ENCODE assay signal across 19 cellular contexts in genomic region chr19:3413796-3414327, GRCh38. TPM values are rescaled to one million over a fixed set of nuclear protein-coding genes. Genes with fewer than 3 reads are reported as not detected.
DNase-seq lines count a peak whose midpoint lies in the region; ATAC-seq and TF ChIP-seq lines count a peak whose summit lies in the region.
"Had no signal": no experiment of that assay in that cellular context is flagged by ENCODE, and none has a peak within 500 bp of the region (broad histone marks: within the 10 kb centered on the region; RNA-seq: fewer than 3 reads in every experiment).

No MANE protein-coding gene starts in this region.

- no peak overlapping the region for H3K4me3 Mint-ChIP-seq in activated naive CD4-positive, alpha-beta T cell treated with anti-CD3 and anti-CD28 coated beads, Interleukin-2, amount 10 ng/mL, durations not matched to agents 7 days and 5 days
- H3K4me3 Mint-ChIP-seq: activated naive CD8-positive, alpha-beta T cell treated with anti-CD3 and anti-CD28 coated beads, Interleukin-2, amount 50 U/mL, for 24 hours; CD8-positive, alpha-beta T cell; immature natural killer cell; stimulated activated naive CD8-positive, alpha-beta T cell treated with anti-CD3 and anti-CD28 coated beads, Interleukin-15, Interleukin-2, amounts not matched to agents 100 ng/mL and 50 ng/mL, for 24 hours had no signal

- H3K4me1 ChIP-seq in esophagus squamous epithelium: peaks cover 9 to 63% (median 10%) of the 10 kb centered on the region in 3 donors
- H3K4me1 ChIP-seq in stomach: peaks cover 15 to 71% (median 37%) of the 10 kb centered on the region in 4 donors
- H3K4me1 ChIP-seq: SJCRH30 had no signal

- CTCF ChIA-PET in activated naive CD4-positive, alpha-beta T cell treated with anti-CD3 and anti-CD28 coated beads, Interleukin-2, amount 10 ng/mL, durations not matched to agents 7 days and 5 days (lab: Charles Lee): interaction anchor here (0.7 kb wide), 1 partner anchor 15 kb away, joined by 3 read pairs; no protein-coding TSS in a partner anchor

- DNase-seq in DMS53 (lab: John Stamatoyannopoulos, UW) (peak; percentile 62), NCI-H1694 treated with DMSO at 0.1 percent for 48 hours (lab: John Stamatoyannopoulos, UW) (peak; percentile 33), esophagus squamous epithelium (lab: John Stamatoyannopoulos, UW) (no peak), stomach (no peak), GM19238 (ENCODE audit: insufficient read length, low spot score) (no peak), MG63 (no peak)
- DNase-seq in activated naive CD4-positive, alpha-beta T cell treated with anti-CD3 and anti-CD28 coated beads, Interleukin-2, amount 10 ng/mL, durations not matched to agents 7 days and 5 days: no peak
- DNase-seq: activated CD4-positive, alpha-beta T cell treated with anti-CD3 and anti-CD28 coated beads, Interleukin-2, amount 50 U/mL, for 48 hours; activated naive CD8-positive, alpha-beta T cell treated with anti-CD3 and anti-CD28 coated beads, Interleukin-2, amount 50 U/mL, for 24 hours; activated T-cell treated with anti-CD3 and anti-CD28 coated beads, Interleukin-2, amount 50 U/mL, for 48 hours; CD8-positive, alpha-beta T cell; cerebellar nuclear complex; GF-D8; immature natural killer cell; NCI-H2107; occipital lobe; SJCRH30 had no signal

- H3K27ac ChIP-seq in esophagus squamous epithelium: peak overlapping the region in 3 of 4 donors; percentile 36 to 99 (median 95)
- peak overlapping the region; percentile 21 to 100 (median 64) for H3K27ac ChIP-seq in stomach
- H3K27ac ChIP-seq: SJCRH30 had no signal

- H3K4me3 ChIP-seq in esophagus squamous epithelium (no peak overlapping the region), stomach (no peak overlapping the region), MG63 (no peak overlapping the region)
- H3K4me3 ChIP-seq: SJCRH30 had no signal

- no peak for TF ChIP-seq POLR2A in esophagus squamous epithelium (IDR thresholded peaks at IDR 0.05)
- TF ChIP-seq POLR2A in stomach (IDR thresholded peaks at IDR 0.05): no peak

- no peak for TF ChIP-seq EP300 in stomach (IDR thresholded peaks at IDR 0.05)

- H3K36me3 ChIP-seq in esophagus squamous epithelium: peaks cover 0 to 59% (median 0%) of the 10 kb centered on the region in 3 donors
- peaks cover 0 to 54% (median 38%) of the 10 kb centered on the region in 4 donors for H3K36me3 ChIP-seq in stomach
- H3K36me3 ChIP-seq in MG63: peaks cover 9% of the 10 kb centered on the region
- H3K36me3 ChIP-seq: SJCRH30 had no signal

- TF ChIP-seq CTCF in esophagus squamous epithelium (IDR thresholded peaks at IDR 0.05) (no peak), stomach (IDR thresholded peaks at IDR 0.05) (no peak)

- no peaks in the 10 kb centered on the region for H3K27me3 Mint-ChIP-seq in activated naive CD4-positive, alpha-beta T cell treated with anti-CD3 and anti-CD28 coated beads, Interleukin-2, amount 10 ng/mL, durations not matched to agents 7 days and 5 days
- H3K27me3 Mint-ChIP-seq: activated naive CD8-positive, alpha-beta T cell treated with anti-CD3 and anti-CD28 coated beads, Interleukin-2, amount 50 U/mL, for 24 hours; stimulated activated naive CD8-positive, alpha-beta T cell treated with anti-CD3 and anti-CD28 coated beads, Interleukin-15, Interleukin-2, amounts not matched to agents 100 ng/mL and 50 ng/mL, for 24 hours had no signal

- H3K27ac Mint-ChIP-seq in activated naive CD4-positive, alpha-beta T cell treated with anti-CD3 and anti-CD28 coated beads, Interleukin-2, amount 10 ng/mL, durations not matched to agents 7 days and 5 days: no peak overlapping the region
- H3K27ac Mint-ChIP-seq: activated naive CD8-positive, alpha-beta T cell treated with anti-CD3 and anti-CD28 coated beads, Interleukin-2, amount 50 U/mL, for 24 hours; CD8-positive, alpha-beta T cell; immature natural killer cell; stimulated activated naive CD8-positive, alpha-beta T cell treated with anti-CD3 and anti-CD28 coated beads, Interleukin-15, Interleukin-2, amounts not matched to agents 100 ng/mL and 50 ng/mL, for 24 hours had no signal

- H3K4me1 Mint-ChIP-seq in activated naive CD4-positive, alpha-beta T cell treated with anti-CD3 and anti-CD28 coated beads, Interleukin-2, amount 10 ng/mL, durations not matched to agents 7 days and 5 days: no peaks in the 10 kb centered on the region
- H3K4me1 Mint-ChIP-seq: activated naive CD8-positive, alpha-beta T cell treated with anti-CD3 and anti-CD28 coated beads, Interleukin-2, amount 50 U/mL, for 24 hours; immature natural killer cell had no signal

- no peak for ATAC-seq in GM21576 (IDR thresholded peaks at IDR 0.05; ENCODE audit: unreplicated experiment)
- ATAC-seq: activated naive CD8-positive, alpha-beta T cell treated with anti-CD3 and anti-CD28 coated beads, Interleukin-2, amount 50 U/mL, for 24 hours; CD8-positive, alpha-beta T cell had no signal

- H3K9me3 Mint-ChIP-seq in activated naive CD4-positive, alpha-beta T cell treated with anti-CD3 and anti-CD28 coated beads, Interleukin-2, amount 10 ng/mL, durations not matched to agents 7 days and 5 days: no peaks in the 10 kb centered on the region
- H3K9me3 Mint-ChIP-seq: activated naive CD8-positive, alpha-beta T cell treated with anti-CD3 and anti-CD28 coated beads, Interleukin-2, amount 50 U/mL, for 24 hours; CD8-positive, alpha-beta T cell; immature natural killer cell; stimulated activated naive CD8-positive, alpha-beta T cell treated with anti-CD3 and anti-CD28 coated beads, Interleukin-15, Interleukin-2, amounts not matched to agents 100 ng/mL and 50 ng/mL, for 24 hours had no signal

- H3K27me3 ChIP-seq in esophagus squamous epithelium (no peaks in the 10 kb centered on the region), stomach (no peaks in the 10 kb centered on the region), MG63 (no peaks in the 10 kb centered on the region)
- H3K27me3 ChIP-seq: SJCRH30 had no signal

- no peaks in the 10 kb centered on the region for H3K9me3 ChIP-seq in esophagus squamous epithelium
- no peaks in the 10 kb centered on the region for H3K9me3 ChIP-seq in stomach
- no peaks in the 10 kb centered on the region for H3K9me3 ChIP-seq in MG63
- H3K9me3 ChIP-seq: SJCRH30 had no signal

- no peaks in the 10 kb centered on the region for H3K36me3 Mint-ChIP-seq in activated naive CD4-positive, alpha-beta T cell treated with anti-CD3 and anti-CD28 coated beads, Interleukin-2, amount 10 ng/mL, durations not matched to agents 7 days and 5 days

- 43 to 72% methylated on average over 7 to 9 of the region's 13 CpGs for WGBS in esophagus squamous epithelium, 2 donors
- 58 to 68% (median 65%) methylated on average over 13 of the region's 13 CpGs for WGBS in stomach, 5 donors

- intact Hi-C loops in esophagus squamous epithelium (cut with DNase I): no loop called here
- intact Hi-C loops in stomach (cut with DNase I; ENCODE audit: low total_unique reads): loop anchor here (10.0 kb wide), 1 partner anchor 49 kb away; the partner anchor contains the start of gene NFIC

RNA-seq across cellular contexts. Expression of gene NFIC, which starts 47.5 kb away (rescaled TPM):
- total RNA-seq in esophagus squamous epithelium (10 to 100 TPM; 40.8 to 80.9 (median 61.0) TPM), stomach (100 to 1,000 TPM in 2 of 5 donors, 10 to 100 TPM in 3; 32.3 to 251 (median 94.2) TPM)
- 10 to 100 TPM; 16.7 to 61.5 (median 34.2) TPM for polyA plus RNA-seq in stomach
- 1.7 and 14.1 TPM in 2 replicates for total RNA-seq in MG63 (2014; rRNA removed; shearing (Covaris generic); ENCODE audit: low replicate concordance)

Comparison
In these comparisons a context has a peak if more than half of its experiments do, and no peak if none do; other contexts are left out.
1. DNase-seq: peak in DMS53 (single experiment) and NCI-H1694 treated with DMSO at 0.1 percent for 48 hours (single experiment); none in esophagus squamous epithelium (single experiment), stomach (single experiment), GM19238 (single experiment), activated naive CD4-positive, alpha-beta T cell treated with anti-CD3 and anti-CD28 coated beads, Interleukin-2, amount 10 ng/mL, durations not matched to agents 7 days and 5 days (single experiment) and MG63 (single experiment).